In genomic region chr21:45153358-45154318, GRCh38 we compare ENCODE assay signal across 13 cellular contexts.
DNase-seq lines count a peak whose midpoint lies in the region; ATAC-seq and TF ChIP-seq lines count a peak whose summit lies in the region.
"Had no signal": no experiment of that assay in that cellular context is flagged by ENCODE, and none has a peak within 500 bp of the region (broad histone marks: within the 10 kb centered on the region; RNA-seq: fewer than 3 reads in every experiment).

No MANE protein-coding gene starts in this region.

- H3K4me1 ChIP-seq in CD8-positive, alpha-beta memory T cell (ENCODE audit: insufficient read depth, low read length): peaks cover 40% of the 10 kb centered on the region
- peaks cover 41% of the 10 kb centered on the region for H3K4me1 ChIP-seq in Loucy (ENCODE audit: insufficient read depth, low read length, poor library complexity, severe bottlenecking)
- no peaks in the 10 kb centered on the region for H3K4me1 ChIP-seq in uterus
- no peaks in the 10 kb centered on the region for H3K4me1 ChIP-seq in PC-9 (replicated peaks; ENCODE audit: insufficient read depth)

- H3K9me2 ChIP-seq in Loucy (replicated peaks; ENCODE audit: low read depth, low read length) (no peaks in the 10 kb centered on the region), PC-9 (ENCODE audit: insufficient read depth) (no peaks in the 10 kb centered on the region)

- no peak for TF ChIP-seq POLR2A in uterus (IDR thresholded peaks at IDR 0.05)

- H3K27ac Mint-ChIP-seq in CD8-positive, alpha-beta memory T cell: peak overlapping the region; percentile 1 to 95 (median 68)
- H3K27ac Mint-ChIP-seq in naive thymus-derived CD8-positive, alpha-beta T cell: peak overlapping the region in 9 of 10 donors; percentile 63 to 89 (median 84)
- H3K27ac Mint-ChIP-seq: H9 had no signal

- H3K9me3 ChIP-seq in CD8-positive, alpha-beta memory T cell (ENCODE audit: low read length): no peaks in the 10 kb centered on the region
- H3K9me3 ChIP-seq in Loucy (ENCODE audit: insufficient read depth, low read depth, low read length): no peaks in the 10 kb centered on the region
- H3K9me3 ChIP-seq in uterus: no peaks in the 10 kb centered on the region
- H3K9me3 ChIP-seq in PC-9 (ENCODE audit: insufficient read depth, low read depth): no peaks in the 10 kb centered on the region

- H3K27ac ChIP-seq in CD8-positive, alpha-beta memory T cell (ENCODE audit: low read depth, low read length): no peak overlapping the region
- H3K27ac ChIP-seq in uterus (no peak overlapping the region), PC-9 (no peak overlapping the region)
- H3K27ac ChIP-seq: neural progenitor cell, VCaP had no signal

- ATAC-seq in naive thymus-derived CD8-positive, alpha-beta T cell: no peak
- no peak for ATAC-seq in GM19452 (IDR thresholded peaks at IDR 0.05; ENCODE audit: unreplicated experiment)
- no peak for ATAC-seq in GM21447 (IDR thresholded peaks at IDR 0.05; ENCODE audit: unreplicated experiment)

- H2AFZ ChIP-seq in Loucy (ENCODE audit: low read length): no peak overlapping the region
- H2AFZ ChIP-seq in PC-9: no peak overlapping the region
- H2AFZ ChIP-seq: neural progenitor cell had no signal

- H3K4me3 ChIP-seq in CD8-positive, alpha-beta memory T cell (ENCODE audit: low read length): no peak overlapping the region
- H3K4me3 ChIP-seq in Loucy (ENCODE audit: low read length, poor library complexity, severe bottlenecking): peak overlapping the region; percentile 62
- H3K4me3 ChIP-seq in astrocyte of the spinal cord (ENCODE audit: low read depth, low read length): no peak overlapping the region
- no peak overlapping the region for H3K4me3 ChIP-seq in uterus
- H3K4me3 ChIP-seq in PC-9: no peak overlapping the region
- H3K4me3 ChIP-seq: neural progenitor cell had no signal

- CTCF ChIA-PET in CD8-positive, alpha-beta memory T cell (lab: Charles Lee): interaction anchor here (0.7 to 2.9 kb wide), 8 partner anchors 9 to 269 kb away, joined by 3 to 21 read pairs (median 5); partner anchors contain the start of gene POFUT2
- CTCF ChIA-PET in PC-9 (lab: Charles Lee): no interaction called here

- H4K20me1 ChIP-seq in Loucy (ENCODE audit: insufficient read depth, low read length, poor library complexity, severe bottlenecking) (peaks cover 24% of the 10 kb centered on the region), PC-9 (ENCODE audit: insufficient read depth) (no peaks in the 10 kb centered on the region)

- H3K9ac ChIP-seq in Loucy (ENCODE audit: low read depth, low read length, poor library complexity, severe bottlenecking): peak overlapping the region; percentile 21
- H3K9ac ChIP-seq: neural progenitor cell had no signal

- no peaks in the 10 kb centered on the region for H3K27me3 ChIP-seq in CD8-positive, alpha-beta memory T cell (ENCODE audit: insufficient read depth, low read length, poor library complexity, severe bottlenecking)
- no peaks in the 10 kb centered on the region for H3K27me3 ChIP-seq in Loucy (ENCODE audit: insufficient read depth, low read length, poor library complexity, severe bottlenecking)
- no peaks in the 10 kb centered on the region for H3K27me3 ChIP-seq in uterus
- no peaks in the 10 kb centered on the region for H3K27me3 ChIP-seq in PC-9 (ENCODE audit: insufficient read depth, low read depth)
- H3K27me3 ChIP-seq: neural progenitor cell had no signal

- TF ChIP-seq CTCF in Loucy (conservative IDR thresholded peaks at IDR 0.05; ENCODE audit: low read length) (no peak), astrocyte of the spinal cord (IDR thresholded peaks at IDR 0.05; ENCODE audit: low read depth, low read length) (no peak), uterus (IDR thresholded peaks at IDR 0.05) (no peak), PC-9 (conservative IDR thresholded peaks at IDR 0.05) (no peak)

- BruUV-seq in PC-9 (replicated peaks; lab: Mats Ljungman, UMichigan): no TSS peak

- H3F3A ChIP-seq in Loucy (ENCODE audit: low read depth) (no peaks in the 10 kb centered on the region; the same call in 1 of the 2 replicates), PC-9 (ENCODE audit: insufficient read depth, low read depth) (no peaks in the 10 kb centered on the region)

- H3K4me2 ChIP-seq in Loucy (ENCODE audit: low read depth, low read length, poor library complexity, severe bottlenecking) (peak overlapping the region; percentile 75), PC-9 (no peak overlapping the region)
- H3K4me2 ChIP-seq: neural progenitor cell had no signal

- no peaks in the 10 kb centered on the region for H3K27me3 Mint-ChIP-seq in CD8-positive, alpha-beta memory T cell
- H3K27me3 Mint-ChIP-seq in naive thymus-derived CD8-positive, alpha-beta T cell: no peaks in the 10 kb centered on the region

- no peaks in the 10 kb centered on the region for H3K79me2 ChIP-seq in Loucy (ENCODE audit: insufficient read depth, low read length)
- no peaks in the 10 kb centered on the region for H3K79me2 ChIP-seq in PC-9 (ENCODE audit: low read depth)

- POLR2A ChIA-PET in CD8-positive, alpha-beta memory T cell (lab: Charles Lee): interaction anchor here (0.6 kb wide), 1 partner anchor 270 kb away, joined by 9 read pairs; no protein-coding TSS in a partner anchor
- POLR2A ChIA-PET in naive thymus-derived CD8-positive, alpha-beta T cell (lab: Charles Lee): no interaction called here
- POLR2A ChIA-PET in PC-9 (lab: Charles Lee; ENCODE audit: unreplicated experiment): no interaction called here

- intact Hi-C loops in uterus (cut with DNase I; ENCODE audit: low total_unique reads) (no loop called here), PC-9 (cut with micrococcal nuclease; ENCODE audit: unreplicated experiment) (no loop called here)

- no peaks in the 10 kb centered on the region for H3K36me3 ChIP-seq in CD8-positive, alpha-beta memory T cell (ENCODE audit: insufficient read depth, low read length)
- H3K36me3 ChIP-seq in Loucy (ENCODE audit: insufficient read depth, low read length) (no peaks in the 10 kb centered on the region), uterus (no peaks in the 10 kb centered on the region), PC-9 (ENCODE audit: low read depth) (no peaks in the 10 kb centered on the region)
- H3K36me3 ChIP-seq: neural progenitor cell had no signal

- no peaks in the 10 kb centered on the region for H3K9me3 Mint-ChIP-seq in CD8-positive, alpha-beta memory T cell
- no peaks in the 10 kb centered on the region for H3K9me3 Mint-ChIP-seq in naive thymus-derived CD8-positive, alpha-beta T cell
- H3K9me3 Mint-ChIP-seq: neural progenitor cell had no signal

- H3K36me3 Mint-ChIP-seq in CD8-positive, alpha-beta memory T cell: peaks cover 0 to 11% (median 0%) of the 10 kb centered on the region in 3 donors
- peaks cover 0 to 3% (median 0%) of the 10 kb centered on the region in 3 donors for H3K36me3 Mint-ChIP-seq in naive thymus-derived CD8-positive, alpha-beta T cell

- H3K4me1 Mint-ChIP-seq in CD8-positive, alpha-beta memory T cell: peaks cover 31 to 53% (median 40%) of the 10 kb centered on the region in 3 donors
- H3K4me1 Mint-ChIP-seq in naive thymus-derived CD8-positive, alpha-beta T cell: peaks cover 23 to 51% (median 47%) of the 10 kb centered on the region in 4 donors

- in situ Hi-C loops in astrocyte of the spinal cord (cut with HindIII; ENCODE audit: low sequenced_read_pairs): no loop called here

- peak in 1 of 5 donors; percentile 29 for DNase-seq in CD8-positive, alpha-beta memory T cell
- DNase-seq in astrocyte of the spinal cord (ENCODE audit: low read depth, low spot score): peak; percentile 56
- peak in 2 of 10 donors; percentile 26 to 31 for DNase-seq in naive thymus-derived CD8-positive, alpha-beta T cell
- no peak for DNase-seq in uterus
- DNase-seq in PC-9: no peak
- DNase-seq: H9; NCI-H1092; stimulated activated CD4-positive, alpha-beta T cell treated with anti-CD3 and anti-CD28 coated beads, Interleukin-1b, Interleukin-23, amount 100 ng/mL, for 48 hours had no signal

- peak overlapping the region in 3 of 7 donors; percentile 50 to 82 (median 50) for H3K4me3 Mint-ChIP-seq in CD8-positive, alpha-beta memory T cell
- H3K4me3 Mint-ChIP-seq in naive thymus-derived CD8-positive, alpha-beta T cell: peak overlapping the region in 8 of 10 donors; percentile 16 to 79 (median 36)
- H3K4me3 Mint-ChIP-seq: H9, neural progenitor cell had no signal
